ENCODE assay signal across 2 cellular contexts in the genomic region with DNA sequence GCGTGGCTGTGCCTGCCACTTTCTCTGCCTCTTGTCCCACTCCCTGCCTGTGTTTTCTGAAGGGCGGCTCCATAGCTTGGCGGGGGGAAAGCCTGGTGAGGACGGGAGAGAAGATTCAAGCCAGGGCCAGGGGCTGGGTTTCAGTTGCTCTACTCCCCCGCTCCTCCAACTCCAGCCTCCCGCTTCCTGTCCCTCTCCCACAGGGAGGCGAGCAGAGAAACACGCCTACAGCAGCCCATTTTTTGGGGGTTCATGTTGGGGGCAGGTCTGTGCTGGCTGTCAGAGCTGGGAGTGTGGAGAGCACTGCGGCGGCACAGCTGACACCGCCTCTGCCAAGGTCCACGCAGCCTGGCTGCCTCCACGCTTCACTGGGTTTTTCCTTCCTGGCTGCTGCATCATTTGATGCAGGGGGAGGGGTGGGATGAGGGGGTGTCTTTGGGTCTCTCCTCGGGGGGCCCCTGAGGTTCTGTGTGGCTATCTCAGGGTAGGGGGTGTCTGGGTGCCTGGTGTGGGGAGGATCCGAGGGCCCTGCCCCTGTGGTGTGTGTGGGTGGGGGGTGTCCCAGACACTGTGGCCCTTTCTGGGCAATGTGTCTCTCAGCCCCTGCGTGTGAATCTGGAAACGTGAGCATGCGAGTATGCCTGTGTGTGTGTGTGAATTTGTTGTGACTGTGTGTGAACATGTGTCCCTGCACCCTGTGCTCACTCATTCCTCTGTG.
A peak's percentile ranks its signal among the peaks of the same experiment; 100 is the strongest.
TF ChIP-seq lines count a peak whose summit lies in the region.

No MANE protein-coding gene starts in this region.

TF ChIP-seq in Ishikawa, 13 proteins besides CTCF, POLR2A, EP300 and RAD21:
- TF ChIP-seq REST (IDR thresholded peaks at IDR 0.05; ENCODE audit: low read depth): no peak
- peak; percentile 69 for TF ChIP-seq NFIC (IDR thresholded peaks at IDR 0.05)
- no peak; the same call in 1 of the 2 replicates for TF ChIP-seq YY1 (IDR thresholded peaks at IDR 0.05; ENCODE audit: low read depth)
- TF ChIP-seq TCF12 (IDR thresholded peaks at IDR 0.05; ENCODE audit: low read depth): peak; percentile 78
- TF ChIP-seq FOXM1 (IDR thresholded peaks at IDR 0.05; ENCODE audit: borderline replicate concordance, low read depth): 0 out of 2 replicates have a peak, but pooled peaks have one; percentile 14
- TF ChIP-seq TAF1 (IDR thresholded peaks at IDR 0.05; ENCODE audit: low read depth): peak; percentile 61; the same call in 1 of the 2 replicates
- peak; percentile 67 for TF ChIP-seq EGR1 (IDR thresholded peaks at IDR 0.05)
- TF ChIP-seq ZBTB7A (IDR thresholded peaks at IDR 0.05; ENCODE audit: low read depth): peak; percentile 70; the same call in 1 of the 2 replicates
- TF ChIP-seq TEAD4 (IDR thresholded peaks at IDR 0.05): peak; percentile 54

TF ChIP-seq in K562, 482 proteins besides CTCF, POLR2A, EP300 and RAD21 (continued from another document):
- TF ChIP-seq CBFA2T2 (conservative IDR thresholded peaks at IDR 0.05): no peak
- TF ChIP-seq, protein P1, sequence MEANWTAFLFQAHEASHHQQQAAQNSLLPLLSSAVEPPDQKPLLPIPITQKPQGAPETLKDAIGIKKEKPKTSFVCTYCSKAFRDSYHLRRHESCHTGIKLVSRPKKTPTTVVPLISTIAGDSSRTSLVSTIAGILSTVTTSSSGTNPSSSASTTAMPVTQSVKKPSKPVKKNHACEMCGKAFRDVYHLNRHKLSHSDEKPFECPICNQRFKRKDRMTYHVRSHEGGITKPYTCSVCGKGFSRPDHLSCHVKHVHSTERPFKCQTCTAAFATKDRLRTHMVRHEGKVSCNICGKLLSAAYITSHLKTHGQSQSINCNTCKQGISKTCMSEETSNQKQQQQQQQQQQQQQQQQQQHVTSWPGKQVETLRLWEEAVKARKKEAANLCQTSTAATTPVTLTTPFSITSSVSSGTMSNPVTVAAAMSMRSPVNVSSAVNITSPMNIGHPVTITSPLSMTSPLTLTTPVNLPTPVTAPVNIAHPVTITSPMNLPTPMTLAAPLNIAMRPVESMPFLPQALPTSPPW (CRISPR knock-in tag; IDR thresholded peaks at IDR 0.05): 0 out of 2 replicates have a peak, but pooled peaks have one; percentile 0
